Comparison of ENCODE assay signal across 23 cellular contexts in genomic region chr3:177228601-177229190, GRCh38. TPM values are rescaled to one million over a fixed set of nuclear protein-coding genes. Genes with fewer than 3 reads are reported as not detected.
DNase-seq lines count a peak whose midpoint lies in the region; ATAC-seq, FAIRE-seq and TF ChIP-seq lines count a peak whose summit lies in the region.
"Had no signal": no experiment of that assay in that cellular context is flagged by ENCODE, and none has a peak within 500 bp of the region (broad histone marks: within the 10 kb centered on the region; RNA-seq: fewer than 3 reads in every experiment).

No MANE protein-coding gene starts in this region.

- no peak overlapping the region for H3K14ac ChIP-seq in mesenchymal stem cell (ENCODE audit: low read length in 2 of 2)

- H2BK15ac ChIP-seq in mesenchymal stem cell (ENCODE audit: low read depth, poor library complexity, severe bottlenecking): peak overlapping the region; percentile 67

- H3K27me3 Mint-ChIP-seq in natural killer cell treated with Interleukin-12 subunit alpha and Interleukin-12 subunit beta and Interleukin-15 and Interleukin-18, amount 100 ng/mL, for 72 hours: peaks cover 0 to 5% of the 10 kb centered on the region in 2 donors
- H3K27me3 Mint-ChIP-seq: B cell had no signal

- TF ChIP-seq POLR2A in K562 (conservative IDR thresholded peaks at IDR 0.05) (no peak), spleen (IDR thresholded peaks at IDR 0.05) (no peak)

- H3K9me3 ChIP-seq in K562 (replicated peaks; ENCODE audit: control insufficient read depth, insufficient read depth, low read depth, low read length): no peaks in the 10 kb centered on the region
- H3K9me3 ChIP-seq in mesenchymal stem cell (ENCODE audit: control insufficient read depth, low read length): no peaks in the 10 kb centered on the region
- peaks cover 0 to 2% (median 0%) of the 10 kb centered on the region in 8 donors for H3K9me3 ChIP-seq in spleen
- H3K9me3 ChIP-seq in kidney (ENCODE audit: control insufficient read depth in 1 of 2, low read length in 2 of 2): no peaks in the 10 kb centered on the region

- no peak overlapping the region for H3K23ac ChIP-seq in mesenchymal stem cell (ENCODE audit: low read length in 2 of 2)

- no peak overlapping the region for H2BK120ac ChIP-seq in mesenchymal stem cell (ENCODE audit: low read depth, low read length)

- H3K4me3 Mint-ChIP-seq in natural killer cell treated with Interleukin-12 subunit alpha and Interleukin-12 subunit beta and Interleukin-15 and Interleukin-18, amount 100 ng/mL, for 72 hours: no peak overlapping the region
- H3K4me3 Mint-ChIP-seq: B cell; CD4-positive, CD25-positive, alpha-beta regulatory T cell; CD8-positive, alpha-beta T cell had no signal

- no peak overlapping the region for H3K4ac ChIP-seq in mesenchymal stem cell (ENCODE audit: low read depth in 1 of 2, low read length in 2 of 2)

- peak; percentile 21 for DNase-seq in activated CD8-positive, alpha-beta memory T cell treated with anti-CD3 and anti-CD28 coated beads for 24 hours
- no peak for DNase-seq in activated CD8-positive, alpha-beta memory T cell treated with anti-CD3 and anti-CD28 coated beads, Interleukin-2, amount 50 U/mL, for 4 hours
- DNase-seq in K562 (ENCODE audit: extremely low read depth in 1 of 4, low spot score in 3 of 4) (no peak), mesenchymal stem cell (no peak), spleen (peak; percentile 63), kidney (no peak)
- DNase-seq in natural killer cell treated with Interleukin-12 subunit alpha and Interleukin-12 subunit beta and Interleukin-15 and Interleukin-18, amount 100 ng/mL, for 72 hours (ENCODE audit: low spot score): no peak
- DNase-seq: Caco-2; CD4-positive, CD25-positive, alpha-beta regulatory T cell; CD8-positive, alpha-beta T cell; DMS153; DND-41; GM23248; H7; HCEC 1CT had no signal

- CTCF ChIA-PET in K562 (lab: Yijun Ruan, JAX; ENCODE audit: low intra/inter-chr PET ratio): interaction anchor here (0.7 kb wide), 1 partner anchor 558 kb away, joined by 3 read pairs; no protein-coding TSS in a partner anchor

- no peak overlapping the region for H3K9ac ChIP-seq in K562 (ENCODE audit: insufficient read depth in 1 of 2, low read depth in 2 of 2, low read length in 2 of 2)
- H3K9ac ChIP-seq in mesenchymal stem cell (ENCODE audit: low read length): no peak overlapping the region
- no peak overlapping the region for H3K9ac ChIP-seq in kidney (ENCODE audit: low read length in 2 of 2)
- H3K9ac ChIP-seq: BLaER1, GM23248 had no signal

- no peaks in the 10 kb centered on the region for H3K27me3 ChIP-seq in K562 (ENCODE audit: control insufficient read depth in 2 of 2, insufficient read depth in 2 of 2, low read length in 2 of 2)
- H3K27me3 ChIP-seq in mesenchymal stem cell (ENCODE audit: control insufficient read depth in 1 of 2, insufficient read depth in 1 of 2, low read length in 2 of 2): no peaks in the 10 kb centered on the region
- no peaks in the 10 kb centered on the region for H3K27me3 ChIP-seq in spleen (replicated peaks in 1 of 7)
- H3K27me3 ChIP-seq: BLaER1 had no signal

- H4K20me1 ChIP-seq in K562 (replicated peaks; ENCODE audit: control insufficient read depth, insufficient read depth, low read length): no peaks in the 10 kb centered on the region
- H4K20me1 ChIP-seq: BLaER1 had no signal

- no peak for ATAC-seq in K562
- no peak for ATAC-seq in natural killer cell treated with Interleukin-12 subunit alpha and Interleukin-12 subunit beta and Interleukin-15 and Interleukin-18, amount 100 ng/mL, for 72 hours
- ATAC-seq: CD8-positive, alpha-beta T cell had no signal

- peaks cover 4% of the 10 kb centered on the region for H3K9me3 Mint-ChIP-seq in natural killer cell treated with Interleukin-12 subunit alpha and Interleukin-12 subunit beta and Interleukin-15 and Interleukin-18, amount 100 ng/mL, for 72 hours
- H3K9me3 Mint-ChIP-seq: CD8-positive, alpha-beta T cell had no signal

- POLR2A ChIA-PET in K562 (lab: Yijun Ruan, JAX): no interaction called here

- H4K91ac ChIP-seq in mesenchymal stem cell (ENCODE audit: low read length): peak overlapping the region; percentile 61

- H3K18ac ChIP-seq in mesenchymal stem cell (ENCODE audit: low read depth in 1 of 2, low read length in 2 of 2): no peak overlapping the region

- H3K27ac Mint-ChIP-seq in natural killer cell treated with Interleukin-12 subunit alpha and Interleukin-12 subunit beta and Interleukin-15 and Interleukin-18, amount 100 ng/mL, for 72 hours: no peak overlapping the region
- H3K27ac Mint-ChIP-seq: B cell; CD8-positive, alpha-beta T cell had no signal

- no peak for FAIRE-seq in K562 (lab: Jason Lieb, UNC)
- FAIRE-seq in kidney (lab: Jason Lieb, UNC): no peak
- FAIRE-seq: A204.1, G401.6, GM12892, H1 had no signal

- H3K9me1 ChIP-seq in K562 (ENCODE audit: control insufficient read depth, insufficient read depth, low read length): no peaks in the 10 kb centered on the region

- H3K4me2 ChIP-seq in K562 (ENCODE audit: insufficient read depth, low read length) (no peak overlapping the region), mesenchymal stem cell (ENCODE audit: low read length, poor library complexity, severe bottlenecking) (no peak overlapping the region)
- H3K4me2 ChIP-seq: BLaER1 had no signal

- 86% methylated on average over 8 of the region's 25 CpGs for WGBS in K562 (ENCODE audit: insufficient coverage, low coverage, missing lambda C conversion rate)
- WGBS in mesenchymal stem cell: 98% methylated on average over 17 of the region's 25 CpGs
- WGBS in spleen, 5 donors: 94 to 97% (median 97%) methylated on average over 12 to 25 of the region's 25 CpGs

- H3K4me3 ChIP-seq in K562 (no peak overlapping the region), mesenchymal stem cell (ENCODE audit: insufficient read depth in 1 of 2, low read depth in 1 of 2, low read length in 2 of 2) (no peak overlapping the region), spleen (no peak overlapping the region), kidney (ENCODE audit: low read length in 2 of 2) (no peak overlapping the region)
- H3K4me3 ChIP-seq: BLaER1, GM23248 had no signal

- H2AK5ac ChIP-seq in mesenchymal stem cell (ENCODE audit: low read length, severe bottlenecking): no peak overlapping the region

- BruUV-seq in K562 (replicated peaks; lab: Mats Ljungman, UMichigan): no TSS peak

- no peak overlapping the region for H2AFZ ChIP-seq in K562 (ENCODE audit: low read depth, low read length)
- no peak overlapping the region for H2AFZ ChIP-seq in mesenchymal stem cell (ENCODE audit: low read depth, low read length)
- H2AFZ ChIP-seq: GM23248 had no signal

- H3K79me2 ChIP-seq in K562 (ENCODE audit: control insufficient read depth, insufficient read depth, low read length): no peaks in the 10 kb centered on the region

- no peak overlapping the region for H2BK12ac ChIP-seq in mesenchymal stem cell (ENCODE audit: low read length in 2 of 2)

- no peaks in the 10 kb centered on the region; a peak in 1 of 5 replicates for H3K4me1 ChIP-seq in K562 (replicated peaks in 1 of 2; ENCODE audit: control insufficient read depth in 2 of 2, insufficient read depth in 2 of 2, low read length in 2 of 2)
- peaks cover 1% of the 10 kb centered on the region for H3K4me1 ChIP-seq in mesenchymal stem cell (ENCODE audit: control insufficient read depth, insufficient read depth, low read depth, low read length)
- peaks cover 0 to 12% (median 2%) of the 10 kb centered on the region in 6 donors for H3K4me1 ChIP-seq in spleen
- H3K4me1 ChIP-seq in kidney (ENCODE audit: control insufficient read depth in 1 of 2, insufficient read depth in 1 of 2, low read depth in 1 of 2, low read length in 2 of 2): no peaks in the 10 kb centered on the region
- H3K4me1 ChIP-seq: Caco-2 had no signal

- H2BK5ac ChIP-seq in mesenchymal stem cell (ENCODE audit: low read depth, low read length, poor library complexity, severe bottlenecking): no peak overlapping the region

- in situ Hi-C loops in K562 (cut with MboI): no loop called here

- no peaks in the 10 kb centered on the region for H3K36me3 Mint-ChIP-seq in natural killer cell treated with Interleukin-12 subunit alpha and Interleukin-12 subunit beta and Interleukin-15 and Interleukin-18, amount 100 ng/mL, for 72 hours
- H3K36me3 Mint-ChIP-seq: CD4-positive, CD25-positive, alpha-beta regulatory T cell; CD8-positive, alpha-beta T cell had no signal

- TF ChIP-seq RAD21 in K562 (CRISPR knock-in tag; conservative IDR thresholded peaks at IDR 0.05 in 1 of 2, IDR thresholded peaks at IDR 0.05 in 1 of 2): no peak

- H3K36me3 ChIP-seq in K562 (ENCODE audit: control insufficient read depth, insufficient read depth, low read length) (no peaks in the 10 kb centered on the region), mesenchymal stem cell (ENCODE audit: control insufficient read depth in 1 of 2, insufficient read depth in 2 of 2, low read depth in 1 of 2, low read length in 2 of 2) (no peaks in the 10 kb centered on the region), spleen (no peaks in the 10 kb centered on the region), kidney (ENCODE audit: control insufficient read depth in 1 of 2, insufficient read depth in 2 of 2, low read length in 2 of 2) (no peaks in the 10 kb centered on the region)
- H3K36me3 ChIP-seq: BLaER1 had no signal

- TF ChIP-seq EP300 in K562 (IDR thresholded peaks at IDR 0.05; ENCODE audit: low read length): no peak

- no peak overlapping the region for H4K8ac ChIP-seq in mesenchymal stem cell (ENCODE audit: low read length)

- TF ChIP-seq CTCF in K562 (IDR thresholded peaks at IDR 0.05 in 2 of 3, conservative IDR thresholded peaks at IDR 0.05 in 1 of 3; ENCODE audit: insufficient read depth in 2 of 3, low read depth in 1 of 3, low read length in 3 of 3) (no peak), spleen (IDR thresholded peaks at IDR 0.05 in 8 of 11, conservative IDR thresholded peaks at IDR 0.05 in 3 of 11) (no peak), kidney (IDR thresholded peaks at IDR 0.05; ENCODE audit: borderline replicate concordance, extremely low read depth, insufficient read depth) (no peak)

- H3K27ac ChIP-seq in K562 (ENCODE audit: extremely low read depth, low read depth, low read length) (no peak overlapping the region), mesenchymal stem cell (ENCODE audit: low read length, poor library complexity, severe bottlenecking) (no peak overlapping the region), spleen (no peak overlapping the region), kidney (ENCODE audit: low read depth in 2 of 2, low read length in 2 of 2) (no peak overlapping the region)
- H3K27ac ChIP-seq: 22Rv1, BLaER1, C4-2B, GM23248 had no signal

- intact Hi-C loops in K562 (cut with micrococcal nuclease) (no loop called here), spleen (cut with DNase I; ENCODE audit: low total_unique reads) (loop anchor here (10.0 kb wide), 1 partner anchor 46 kb away; no protein-coding TSS in a partner anchor), kidney (cut with DNase I) (no loop called here)

- H3K4me1 Mint-ChIP-seq in natural killer cell treated with Interleukin-12 subunit alpha and Interleukin-12 subunit beta and Interleukin-15 and Interleukin-18, amount 100 ng/mL, for 72 hours (ENCODE audit: low read depth in 2 of 2): peaks cover 0 to 4% of the 10 kb centered on the region in 2 donors

- H3K79me1 ChIP-seq in mesenchymal stem cell (replicated peaks; ENCODE audit: low read length, poor library complexity, severe bottlenecking): no peaks in the 10 kb centered on the region

RNA-seq across cellular contexts. Expression of gene TBL1XR1, which starts 31.4 kb away (rescaled TPM):
- total RNA-seq in K562 (2011; cell fraction: chromatin; rRNA removed; ENCODE audit: low replicate concordance): 113 and 226 TPM in 2 replicates
- 55.0 and 70.3 TPM in 2 replicates for total RNA-seq in K562 (2011; cell fraction: nucleolus; rRNA removed)
- total RNA-seq in K562 (2011; cell fraction: nucleoplasm; rRNA removed): 125 and 183 TPM in 2 replicates
- 56.6 and 68.6 TPM in 2 replicates for total RNA-seq in K562 (2014; rRNA removed)
- 110 and 132 TPM in 2 replicates for total RNA-seq in K562 (2014; rRNA removed; fragmentation: Illumina TruSeq; extraction: Trizol)
- 74.0 and 83.3 TPM in 2 replicates for total RNA-seq in K562 (2015; rRNA removed; fragmentation: Illumina TruSeq; extraction: Trizol)
- 125 and 150 TPM in 2 replicates for total RNA-seq in K562 (2021)
- 129 and 171 TPM in 2 replicates for polyA plus RNA-seq in K562 (2011; rRNA removed)
- polyA plus RNA-seq in K562 (2011; cell fraction: cytosol; rRNA removed): 42.5 and 49.5 TPM in 2 replicates
- polyA plus RNA-seq in K562 (2011; cell fraction: nucleus; rRNA removed): 154 and 172 TPM in 2 replicates
- 19.3 and 54.6 TPM in 2 replicates for polyA plus RNA-seq in K562 (2012)
- polyA plus RNA-seq in K562 (2014; fragmentation: Illumina TruSeq; extraction: Trizol): 36.6 and 37.2 TPM in 2 replicates
- 10 to 100 TPM; 19.6 to 90.2 TPM for polyA plus RNA-seq in K562 (2014; fragmentation: Nextera tagmentation; extraction: Ambion mirVana)
- 36.7 and 39.9 TPM in 2 replicates for polyA plus RNA-seq in K562 (2014; rRNA removed)
- 706 and 847 TPM in 2 replicates for polyA minus RNA-seq in K562 (2011; rRNA and poly(A)+ RNA removed)
- polyA minus RNA-seq in K562 (2011; cell fraction: cytosol; rRNA and poly(A)+ RNA removed): 193 and 353 TPM in 2 replicates
- polyA minus RNA-seq in K562 (2011; cell fraction: nucleus; rRNA and poly(A)+ RNA removed): 137 and 171 TPM in 2 replicates
- 26.7 TPM for polyA plus RNA-seq in mesenchymal stem cell (2013, experiment 1 of 2)
- 27.8 TPM for polyA plus RNA-seq in mesenchymal stem cell (2013, experiment 2 of 2)
- total RNA-seq in spleen: 100 to 1,000 TPM in 5 of 7 donors, 10 to 100 TPM in 2; 78.0 to 168 (median 153) TPM
- 10 to 100 TPM; 32.4 to 43.9 (median 32.8) TPM for polyA plus RNA-seq in spleen
- total RNA-seq in natural killer cell treated with Interleukin-12 subunit alpha and Interleukin-12 subunit beta and Interleukin-15 and Interleukin-18, amount 100 ng/mL, for 72 hours: 100 to 1,000 TPM; 119 to 162 TPM
- total RNA-seq in kidney: 205 TPM
- 31.3 TPM for polyA plus RNA-seq in kidney (ENCODE audit: insufficient read depth, low read depth, low replicate concordance)

Comparison
In these comparisons a context has a peak if more than half of its experiments do, and no peak if none do; other contexts are left out.
1. DNase-seq: peak in activated CD8-positive, alpha-beta memory T cell treated with anti-CD3 and anti-CD28 coated beads for 24 hours (single experiment) and spleen (single experiment); none in activated CD8-positive, alpha-beta memory T cell treated with anti-CD3 and anti-CD28 coated beads, Interleukin-2, amount 50 U/mL, for 4 hours (single experiment), K562 (0 of 4), mesenchymal stem cell (single experiment), natural killer cell treated with Interleukin-12 subunit alpha and Interleukin-12 subunit beta and Interleukin-15 and Interleukin-18, amount 100 ng/mL, for 72 hours (single experiment) and kidney (single experiment).